In the genomic region with DNA sequence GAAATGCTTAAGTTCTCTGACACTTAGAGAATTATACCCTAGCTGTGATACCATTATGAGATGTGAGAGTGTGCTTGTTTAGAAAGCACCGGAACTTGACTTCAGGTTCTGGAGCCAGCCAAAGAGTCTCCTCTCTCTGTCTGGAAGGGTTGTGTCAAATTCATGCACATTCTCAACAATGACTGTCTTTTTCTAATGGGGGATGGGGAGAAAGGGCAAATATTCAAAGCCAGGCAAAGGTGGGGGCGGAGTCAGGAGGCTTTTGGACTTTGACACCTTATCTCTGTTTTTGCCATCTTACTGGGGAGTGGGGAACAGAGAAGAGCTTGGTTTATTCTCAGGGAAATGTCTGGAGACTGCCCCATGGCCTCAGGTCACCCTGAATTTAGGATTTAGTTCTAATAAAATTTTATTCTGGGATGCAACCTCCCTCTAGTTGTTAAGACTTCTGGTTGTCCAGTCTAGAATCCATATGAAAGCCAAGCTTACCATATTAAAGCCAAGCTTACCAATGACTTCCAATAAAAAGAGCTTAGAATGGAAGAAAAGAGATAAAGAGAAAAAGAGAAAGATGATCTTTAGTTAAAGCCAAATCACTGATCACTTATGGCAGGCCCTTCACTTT, we compare ENCODE assay signal across 28 cellular contexts.
"Had no signal": no experiment of that assay in that cellular context is flagged by ENCODE, and none has a peak within 500 bp of the region (broad histone marks: within the 10 kb centered on the region; RNA-seq: fewer than 3 reads in every experiment).

No MANE protein-coding gene starts in this region.

- H3K27ac Mint-ChIP-seq: activated CD8-positive, alpha-beta T cell treated with anti-CD3 and anti-CD28 coated beads for 36 hours; activated naive CD4-positive, alpha-beta T cell treated with anti-CD3 and anti-CD28 coated beads, Interleukin-2, amount 10 ng/mL, durations not matched to agents 7 days and 5 days; activated naive CD8-positive, alpha-beta T cell; activated T-helper 1 cell treated with anti-CD3 and anti-CD28 coated beads, Interleukin-12 subunit alpha, Interleukin-12 subunit beta, Interleukin-2, Interleukin-4 antibody, amounts not matched to agents 30 ng/mL and 10 ng/mL and 1 ng/mL, durations not matched to agents 14 hours and 24 hours and 36 hours; activated T-helper 2 cell treated with anti-CD3 and anti-CD28 coated beads, Interferon-gamma antibody, Interleukin-2, Interleukin-4, amounts not matched to agents 10 μg/mL and 5 μg/mL and 100 μg/mL, durations not matched to agents 14 hours and 24 hours and 36 hours had no signal

- H3K4me1 ChIP-seq: adrenal gland, colonic mucosa, esophagus muscularis mucosa, foreskin keratinocyte, gastrocnemius medialis had no signal

- H3K4me1 Mint-ChIP-seq: activated naive CD4-positive, alpha-beta T cell treated with anti-CD3 and anti-CD28 coated beads, Interleukin-2, amount 10 ng/mL, durations not matched to agents 7 days and 5 days had no signal

- H3K27me3 ChIP-seq: adrenal gland, body of pancreas, colonic mucosa, gastrocnemius medialis, heart left ventricle had no signal

- H3K9me3 ChIP-seq: adrenal gland, body of pancreas, colonic mucosa, esophagus muscularis mucosa, gastrocnemius medialis, heart left ventricle had no signal

- ATAC-seq: activated CD8-positive, alpha-beta T cell treated with anti-CD3 and anti-CD28 coated beads for 36 hours; body of pancreas; foreskin keratinocyte; gastrocnemius medialis; heart left ventricle had no signal

- H3K9me3 Mint-ChIP-seq: activated CD8-positive, alpha-beta T cell treated with anti-CD3 and anti-CD28 coated beads for 36 hours; activated naive CD4-positive, alpha-beta T cell treated with anti-CD3 and anti-CD28 coated beads, Interleukin-2, amount 10 ng/mL, durations not matched to agents 7 days and 5 days; activated T-helper 1 cell treated with anti-CD3 and anti-CD28 coated beads, Interleukin-12 subunit alpha, Interleukin-12 subunit beta, Interleukin-2, Interleukin-4 antibody, amounts not matched to agents 30 ng/mL and 10 ng/mL and 1 ng/mL, durations not matched to agents 14 hours and 24 hours and 36 hours; activated T-helper 2 cell treated with anti-CD3 and anti-CD28 coated beads, Interferon-gamma antibody, Interleukin-2, Interleukin-4, amounts not matched to agents 10 μg/mL and 5 μg/mL and 100 μg/mL, durations not matched to agents 14 hours and 24 hours and 36 hours had no signal

- H3K4me3 Mint-ChIP-seq: activated CD8-positive, alpha-beta T cell treated with anti-CD3 and anti-CD28 coated beads for 36 hours; activated naive CD4-positive, alpha-beta T cell treated with anti-CD3 and anti-CD28 coated beads, Interleukin-2, amount 10 ng/mL, durations not matched to agents 7 days and 5 days; activated naive CD8-positive, alpha-beta T cell; activated T-helper 1 cell treated with anti-CD3 and anti-CD28 coated beads, Interleukin-12 subunit alpha, Interleukin-12 subunit beta, Interleukin-2, Interleukin-4 antibody, amounts not matched to agents 30 ng/mL and 10 ng/mL and 1 ng/mL, durations not matched to agents 14 hours and 24 hours and 36 hours had no signal

- H3K4me3 ChIP-seq: adrenal gland, body of pancreas, colonic mucosa, esophagus muscularis mucosa, gastrocnemius medialis, heart left ventricle had no signal

- H3K36me3 ChIP-seq: adrenal gland, colonic mucosa, esophagus muscularis mucosa, gastrocnemius medialis, heart left ventricle had no signal

- H3K36me3 Mint-ChIP-seq: activated naive CD4-positive, alpha-beta T cell treated with anti-CD3 and anti-CD28 coated beads, Interleukin-2, amount 10 ng/mL, durations not matched to agents 7 days and 5 days had no signal

- DNase-seq: activated CD4-positive, alpha-beta T cell treated with anti-CD3 and anti-CD28 coated beads for 1 hour; activated CD4-positive, alpha-beta T cell treated with anti-CD3 and anti-CD28 coated beads for 4 hours; activated CD4-positive, alpha-beta T cell treated with anti-CD3 and anti-CD28 coated beads, Interleukin-2, amount 50 U/mL, for 1 hour; activated CD4-positive, alpha-beta T cell treated with anti-CD3 and anti-CD28 coated beads, Interleukin-2, amount 50 U/mL, for 48 hours; activated CD4-positive, CD25-positive, alpha-beta regulatory T cell; activated CD8-positive, alpha-beta memory T cell treated with anti-CD3 and anti-CD28 coated beads for 24 hours; activated CD8-positive, alpha-beta T cell treated with anti-CD3 and anti-CD28 coated beads for 36 hours; activated effector memory CD4-positive, alpha-beta T cell treated with anti-CD3 and anti-CD28 coated beads, Interleukin-2, amount 50 U/mL, for 16 hours; activated naive CD4-positive, alpha-beta T cell treated with anti-CD3 and anti-CD28 coated beads, Interleukin-2, amount 10 ng/mL, durations not matched to agents 7 days and 5 days; activated T-cell treated with anti-CD3 and anti-CD28 coated beads, Interleukin-2, amount 50 U/mL, for 1 hour; activated T-cell treated with anti-CD3 and anti-CD28 coated beads, Interleukin-2, amount 50 U/mL, for 48 hours; amygdala; aorta; body of pancreas; caudate nucleus; cerebellar nuclear complex; colonic mucosa; effector memory CD4-positive, alpha-beta T cell; foreskin keratinocyte; gastrocnemius medialis; glutamatergic neuron; heart left ventricle; T-helper 2 cell had no signal

- H3K27ac ChIP-seq: adrenal gland, body of pancreas, colonic mucosa, esophagus muscularis mucosa, foreskin keratinocyte, gastrocnemius medialis, heart left ventricle had no signal
